ENCODE assay signal across 31 cellular contexts in the genomic region with DNA sequence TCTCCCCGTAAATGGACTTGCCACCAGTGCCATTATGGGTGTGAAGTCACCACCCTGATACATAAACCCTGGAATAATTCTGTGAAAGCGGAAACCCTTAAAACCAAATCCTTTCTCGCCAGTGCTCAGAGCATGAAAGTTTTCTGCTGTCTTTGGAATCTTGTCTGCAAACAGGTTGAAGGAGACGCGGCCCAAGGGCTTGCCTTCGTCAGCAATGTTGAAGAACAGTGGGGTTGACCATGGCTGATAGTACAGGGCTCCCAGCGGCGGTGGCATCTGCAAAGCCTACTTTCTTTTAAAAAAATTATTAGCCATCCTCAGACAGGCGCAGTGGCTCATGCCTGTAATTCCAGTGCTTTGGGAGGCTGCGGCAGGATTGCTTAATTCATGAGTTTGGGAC. TPM values are rescaled to one million over a fixed set of nuclear protein-coding genes. Genes with fewer than 3 reads are reported as not detected.
A peak's percentile ranks its signal among the peaks of the same experiment; 100 is the strongest.
DNase-seq lines count a peak whose midpoint lies in the region; ATAC-seq and TF ChIP-seq lines count a peak whose summit lies in the region.
"Had no signal": no experiment of that assay in that cellular context is flagged by ENCODE, and none has a peak within 500 bp of the region (broad histone marks: within the 10 kb centered on the region; RNA-seq: fewer than 3 reads in every experiment).

No MANE protein-coding gene starts in this region.

- no peak overlapping the region for H3K27ac Mint-ChIP-seq in GM23338
- H3K27ac Mint-ChIP-seq: B cell; CD4-positive, alpha-beta memory T cell; CD4-positive, alpha-beta T cell; CD4-positive, CD25-positive, alpha-beta regulatory T cell; CD8-positive, alpha-beta T cell had no signal

- H3K4me2 ChIP-seq in GM23338: no peak overlapping the region
- no peak overlapping the region for H3K4me2 ChIP-seq in PC-3 (ENCODE audit: low read length)
- H3K4me2 ChIP-seq: A549; BLaER1; BLaER1 treated with 17β-estradiol and CSF1 and Interleukin-3, amounts not matched to agents 10 nM and 100 nM had no signal

- no peak overlapping the region for H2AFZ ChIP-seq in GM23338
- H2AFZ ChIP-seq in PC-3 (ENCODE audit: low read length): no peak overlapping the region

- H3K27me3 ChIP-seq in heart left ventricle (no peaks in the 10 kb centered on the region), GM23338 (ENCODE audit: insufficient read depth) (no peaks in the 10 kb centered on the region), PC-3 (ENCODE audit: low read length) (no peaks in the 10 kb centered on the region)
- H3K27me3 ChIP-seq: BE2C; BLaER1; BLaER1 treated with 17β-estradiol and CSF1 and Interleukin-3, amounts not matched to agents 10 nM and 100 nM had no signal

- H3K27ac ChIP-seq in heart left ventricle: no peak overlapping the region
- H3K27ac ChIP-seq in GM23338 (ENCODE audit: low read depth): peak overlapping the region; percentile 60; the same call in 1 of the 2 replicates
- no peak overlapping the region for H3K27ac ChIP-seq in PC-3 (ENCODE audit: low read length)
- H3K27ac ChIP-seq: 22Rv1; A549; BLaER1; BLaER1 treated with 17β-estradiol and CSF1 and Interleukin-3, amounts not matched to agents 10 nM and 100 nM; C4-2B had no signal

- DNase-seq in cardiac septum (ENCODE audit: low spot score) (peak; percentile 66), heart left ventricle (no peak), GM23338 (ENCODE audit: low spot score) (no peak), PC-3 (no peak)
- DNase-seq: 8988T; ACHN; AML-193; BE2C; C1 segment of cervical spinal cord; Caco-2; Calu3; CD4-positive, alpha-beta memory T cell; CD4-positive, alpha-beta T cell; CD4-positive, CD25-positive, alpha-beta regulatory T cell; CD8-positive, alpha-beta memory T cell; CD8-positive, alpha-beta T cell; COR-L47; DMS 273 treated with DMSO at 0.1 percent for 48 hours; DMS153; DMS53; DMS79; DMS79 treated with DMSO at 0.1 percent for 48 hours; DND-41; EL had no signal

- no peak overlapping the region for H3K4me3 Mint-ChIP-seq in GM23338
- H3K4me3 Mint-ChIP-seq: B cell; CD14-positive monocyte; CD4-positive, alpha-beta memory T cell; CD4-positive, alpha-beta T cell; CD4-positive, CD25-positive, alpha-beta regulatory T cell; CD8-positive, alpha-beta memory T cell; CD8-positive, alpha-beta T cell had no signal

- H3K4me1 Mint-ChIP-seq in GM23338: peaks cover 16% of the 10 kb centered on the region

- H3K9me3 ChIP-seq in heart left ventricle (no peaks in the 10 kb centered on the region), PC-3 (ENCODE audit: low read length) (peaks cover 14% of the 10 kb centered on the region)

- TF ChIP-seq POLR2A in heart left ventricle (IDR thresholded peaks at IDR 0.05): no peak

- peaks cover 9% of the 10 kb centered on the region; the same call in 2 of the 3 replicates for H3K9me3 Mint-ChIP-seq in GM23338
- H3K9me3 Mint-ChIP-seq: CD4-positive, alpha-beta T cell; CD4-positive, CD25-positive, alpha-beta regulatory T cell; CD8-positive, alpha-beta memory T cell had no signal

- H3K9me2 ChIP-seq in GM23338 (ENCODE audit: insufficient read depth): peaks cover 11% of the 10 kb centered on the region; the same call in 1 of the 2 replicates
- no peaks in the 10 kb centered on the region for H3K9me2 ChIP-seq in PC-3 (replicated peaks; ENCODE audit: low read length)

- H3K4me3 ChIP-seq in heart left ventricle: no peak overlapping the region
- H3K4me3 ChIP-seq in GM23338: no peak overlapping the region
- H3K4me3 ChIP-seq in PC-3 (ENCODE audit: low read length): no peak overlapping the region
- H3K4me3 ChIP-seq: A549; BLaER1; BLaER1 treated with 17β-estradiol and CSF1 and Interleukin-3, amounts not matched to agents 10 nM and 100 nM had no signal

- intact Hi-C loops in cardiac septum (cut with DNase I) (no loop called here), heart left ventricle (cut with DNase I) (loop anchor here in 1 of 10 donors (5.0 kb wide), 1 partner anchor 41 kb away; no protein-coding TSS in a partner anchor), PC-3 (cut with micrococcal nuclease) (no loop called here)

- H3K36me3 Mint-ChIP-seq in GM23338 (ENCODE audit: low read depth): peaks cover 37% of the 10 kb centered on the region

- H3F3A ChIP-seq in GM23338 (replicated peaks; ENCODE audit: low read depth) (0 out of 2 replicates have a peak, but pooled peaks cover 8% of the 10 kb centered on the region), PC-3 (ENCODE audit: low read length, unreplicated experiment) (peaks cover 7% of the 10 kb centered on the region)

- H3K36me3 ChIP-seq in heart left ventricle (no peaks in the 10 kb centered on the region), GM23338 (ENCODE audit: insufficient read depth) (no peaks in the 10 kb centered on the region), PC-3 (ENCODE audit: low read depth, low read length) (peaks cover 15% of the 10 kb centered on the region; the same call in 1 of the 2 replicates)
- H3K36me3 ChIP-seq: BE2C had no signal

- POLR2A ChIA-PET in PC-3 (lab: Charles Lee; ENCODE audit: unreplicated experiment): no interaction called here

- no peak overlapping the region for H3K9ac ChIP-seq in PC-3 (ENCODE audit: low read length)
- H3K9ac ChIP-seq: BLaER1; BLaER1 treated with 17β-estradiol and CSF1 and Interleukin-3, amounts not matched to agents 10 nM and 100 nM had no signal

- H3K79me2 ChIP-seq in GM23338 (replicated peaks; ENCODE audit: insufficient read depth) (peaks cover 98% of the 10 kb centered on the region), PC-3 (ENCODE audit: low read length) (peaks cover 37% of the 10 kb centered on the region)

- CTCF ChIA-PET in PC-3 (lab: Charles Lee): no interaction called here

- TF ChIP-seq CTCF in heart left ventricle (IDR thresholded peaks at IDR 0.05) (no peak), GM23338 (conservative IDR thresholded peaks at IDR 0.05; ENCODE audit: low read depth in 2 of 2) (no peak), PC-3 (conservative IDR thresholded peaks at IDR 0.05; ENCODE audit: low read depth, low read length) (no peak)

- H3K4me1 ChIP-seq in heart left ventricle: no peaks in the 10 kb centered on the region
- H3K4me1 ChIP-seq in GM23338 (ENCODE audit: insufficient read depth): peaks cover 23% of the 10 kb centered on the region
- H3K4me1 ChIP-seq in PC-3 (ENCODE audit: insufficient read depth, low read length): peaks cover 24% of the 10 kb centered on the region
- H3K4me1 ChIP-seq: A549, BE2C, Caco-2 had no signal

- 98 to 99% (median 98%) methylated on average over 10 of the region's 10 CpGs for WGBS in heart left ventricle, 4 donors

- H4K20me1 ChIP-seq in GM23338 (replicated peaks; ENCODE audit: insufficient read depth) (peaks cover 22% of the 10 kb centered on the region), PC-3 (ENCODE audit: low read length) (no peaks in the 10 kb centered on the region)

- BruUV-seq in PC-3 (replicated peaks; lab: Mats Ljungman, UMichigan): no TSS peak

- peaks cover 8% of the 10 kb centered on the region for H3K27me3 Mint-ChIP-seq in GM23338 (ENCODE audit: insufficient read depth, low read depth, poor library complexity)
- H3K27me3 Mint-ChIP-seq: B cell; CD4-positive, alpha-beta memory T cell; CD4-positive, alpha-beta T cell; CD4-positive, CD25-positive, alpha-beta regulatory T cell; CD8-positive, alpha-beta memory T cell had no signal

- ATAC-seq in heart left ventricle: no peak
- no peak for ATAC-seq in GM23338
- ATAC-seq in PC-3: no peak
- ATAC-seq: A549; CD8-positive, alpha-beta T cell had no signal

TF ChIP-seq in GM23338, 12 proteins besides CTCF, POLR2A, EP300 and RAD21 (continues in another document):
- TF ChIP-seq EZH2phosphoT487 (IDR thresholded peaks at IDR 0.05; ENCODE audit: unreplicated experiment): no peak
- TF ChIP-seq CREB1 (CRISPR knock-in tag; IDR thresholded peaks at IDR 0.05; ENCODE audit: low read depth): no peak
- TF ChIP-seq ZNF331 (CRISPR knock-in tag; IDR thresholded peaks at IDR 0.05; ENCODE audit: low read depth): no peak
- TF ChIP-seq, protein P1, sequence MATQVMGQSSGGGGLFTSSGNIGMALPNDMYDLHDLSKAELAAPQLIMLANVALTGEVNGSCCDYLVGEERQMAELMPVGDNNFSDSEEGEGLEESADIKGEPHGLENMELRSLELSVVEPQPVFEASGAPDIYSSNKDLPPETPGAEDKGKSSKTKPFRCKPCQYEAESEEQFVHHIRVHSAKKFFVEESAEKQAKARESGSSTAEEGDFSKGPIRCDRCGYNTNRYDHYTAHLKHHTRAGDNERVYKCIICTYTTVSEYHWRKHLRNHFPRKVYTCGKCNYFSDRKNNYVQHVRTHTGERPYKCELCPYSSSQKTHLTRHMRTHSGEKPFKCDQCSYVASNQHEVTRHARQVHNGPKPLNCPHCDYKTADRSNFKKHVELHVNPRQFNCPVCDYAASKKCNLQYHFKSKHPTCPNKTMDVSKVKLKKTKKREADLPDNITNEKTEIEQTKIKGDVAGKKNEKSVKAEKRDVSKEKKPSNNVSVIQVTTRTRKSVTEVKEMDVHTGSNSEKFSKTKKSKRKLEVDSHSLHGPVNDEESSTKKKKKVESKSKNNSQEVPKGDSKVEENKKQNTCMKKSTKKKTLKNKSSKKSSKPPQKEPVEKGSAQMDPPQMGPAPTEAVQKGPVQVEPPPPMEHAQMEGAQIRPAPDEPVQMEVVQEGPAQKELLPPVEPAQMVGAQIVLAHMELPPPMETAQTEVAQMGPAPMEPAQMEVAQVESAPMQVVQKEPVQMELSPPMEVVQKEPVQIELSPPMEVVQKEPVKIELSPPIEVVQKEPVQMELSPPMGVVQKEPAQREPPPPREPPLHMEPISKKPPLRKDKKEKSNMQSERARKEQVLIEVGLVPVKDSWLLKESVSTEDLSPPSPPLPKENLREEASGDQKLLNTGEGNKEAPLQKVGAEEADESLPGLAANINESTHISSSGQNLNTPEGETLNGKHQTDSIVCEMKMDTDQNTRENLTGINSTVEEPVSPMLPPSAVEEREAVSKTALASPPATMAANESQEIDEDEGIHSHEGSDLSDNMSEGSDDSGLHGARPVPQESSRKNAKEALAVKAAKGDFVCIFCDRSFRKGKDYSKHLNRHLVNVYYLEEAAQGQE (IDR thresholded peaks at IDR 0.05; ENCODE audit: unreplicated experiment): no peak

RNA-seq across cellular contexts. Expression of a gene that starts 22.1 kb away (rescaled TPM):
- total RNA-seq in cardiac septum (35.8 TPM), heart left ventricle (10 to 100 TPM; 15.6 to 43.8 (median 26.5) TPM), PC-3 (2014; rRNA removed) (48.3 and 64.2 TPM in 2 replicates)
- polyA plus RNA-seq in heart left ventricle (10 to 100 TPM; 25.0 to 34.3 TPM), GM23338 (2016; fragmentation: Nextera tagmentation; extraction: Ambion mirVana) (40.2 and 40.8 TPM in 2 replicates)
- 57.8 and 63.8 TPM in 2 replicates for total RNA-seq in GM23338 (2014; rRNA removed; shearing (Covaris generic))

RNA-seq across cellular contexts. Expression of a gene that starts 38.9 kb away (rescaled TPM):
- total RNA-seq in cardiac septum (0.43 TPM), heart left ventricle (1 to 10 TPM in 3 of 9 donors, under 1 TPM in 6; 0.19 to 3.1 (median 0.36) TPM), PC-3 (2014; rRNA removed) (27.5 and 28.1 TPM in 2 replicates)
- polyA plus RNA-seq in heart left ventricle (under 1 TPM; 0.15 to 0.47 TPM), GM23338 (2016; fragmentation: Nextera tagmentation; extraction: Ambion mirVana) (31.7 and 32.0 TPM in 2 replicates)
- total RNA-seq in GM23338 (2014; rRNA removed; shearing (Covaris generic)): 62.5 and 65.4 TPM in 2 replicates
